ENCODE assay signal across 34 cellular contexts in genomic region chr1:61329556-61329955, GRCh38.
"Had no signal": no experiment of that assay in that cellular context is flagged by ENCODE, and none has a peak within 500 bp of the region (broad histone marks: within the 10 kb centered on the region; RNA-seq: fewer than 3 reads in every experiment).

No MANE protein-coding gene starts in this region.

- ATAC-seq: activated CD8-positive, alpha-beta T cell treated with anti-CD3 and anti-CD28 coated beads for 36 hours; activated naive CD4-positive, alpha-beta T cell treated with anti-CD3 and anti-CD28 coated beads, Interleukin-2, amount 50 U/mL, for 72 hours; body of pancreas had no signal

- H3K4me1 Mint-ChIP-seq: activated B cell treated with CpG ODN at 0.5 μM for 24 hours had no signal

- H3K4me1 ChIP-seq: breast epithelium had no signal

- H3K27me3 ChIP-seq: adrenal gland, body of pancreas, brain microvascular endothelial cell, breast epithelium had no signal

- H3K9me3 Mint-ChIP-seq: activated B cell treated with CpG ODN at 0.5 μM for 24 hours; activated CD4-positive, alpha-beta memory T cell treated with anti-CD3 and anti-CD28 coated beads for 36 hours; activated CD8-positive, alpha-beta T cell treated with anti-CD3 and anti-CD28 coated beads for 36 hours; activated naive CD4-positive, alpha-beta T cell treated with anti-CD3 and anti-CD28 coated beads for 36 hours; activated naive CD8-positive, alpha-beta T cell treated with anti-CD3 and anti-CD28 coated beads for 36 hours; T-helper 2 cell treated with Interferon-gamma antibody and Interleukin-4, amounts not matched to agents 5 μg/mL and 100 μg/mL, for 36 hours had no signal

- H3K4me3 Mint-ChIP-seq: activated B cell treated with CpG ODN at 0.5 μM for 24 hours; activated CD4-positive, alpha-beta memory T cell treated with anti-CD3 and anti-CD28 coated beads for 36 hours; activated CD4-positive, alpha-beta T cell treated with anti-CD3 and anti-CD28 coated beads, Interleukin-2, amount 10 ng/mL, durations not matched to agents 24 days and 14 days; activated CD8-positive, alpha-beta T cell treated with anti-CD3 and anti-CD28 coated beads for 36 hours; activated naive CD4-positive, alpha-beta T cell treated with anti-CD3 and anti-CD28 coated beads for 36 hours; activated naive CD8-positive, alpha-beta T cell treated with anti-CD3 and anti-CD28 coated beads for 36 hours; T-helper 1 cell treated with Interleukin-12 subunit alpha and Interleukin-12 subunit beta and Interleukin-4 antibody, amounts not matched to agents 30 μg/mL and 1 μg/mL, for 36 hours; T-helper 2 cell treated with Interferon-gamma antibody and Interleukin-4, amounts not matched to agents 5 μg/mL and 100 μg/mL, for 36 hours had no signal

- H3K36me3 ChIP-seq: brain microvascular endothelial cell, breast epithelium had no signal

- DNase-seq: activated B cell treated with CpG ODN at 0.5 μM for 24 hours; activated CD4-positive, alpha-beta memory T cell treated with anti-CD3 and anti-CD28 coated beads for 36 hours; activated CD4-positive, alpha-beta T cell treated with anti-CD3 and anti-CD28 coated beads for 4 hours; activated CD4-positive, alpha-beta T cell treated with anti-CD3 and anti-CD28 coated beads, Interleukin-2, amount 10 ng/mL, durations not matched to agents 24 days and 14 days; activated CD4-positive, alpha-beta T cell treated with anti-CD3 and anti-CD28 coated beads, Interleukin-2, amount 50 U/mL, for 1 hour; activated CD4-positive, alpha-beta T cell treated with anti-CD3 and anti-CD28 coated beads, Interleukin-2, amount 50 U/mL, for 4 hours; activated CD4-positive, CD25-positive, alpha-beta regulatory T cell treated with anti-CD3 and anti-CD28 coated beads, Interleukin-2, amount 50 U/mL, for 72 hours; activated CD8-positive, alpha-beta memory T cell treated with anti-CD3 and anti-CD28 coated beads, Interleukin-2, amount 50 U/mL, for 4 hours; activated CD8-positive, alpha-beta T cell treated with anti-CD3 and anti-CD28 coated beads for 36 hours; activated effector memory CD4-positive, alpha-beta T cell treated with anti-CD3 and anti-CD28 coated beads, Interleukin-2, amount 50 U/mL, for 16 hours; activated gamma-delta T cell treated with Interleukin-2 at 50 U/mL for 16 hours; activated naive CD4-positive, alpha-beta T cell; activated naive CD4-positive, alpha-beta T cell treated with anti-CD3 and anti-CD28 coated beads for 36 hours; activated naive CD4-positive, alpha-beta T cell treated with anti-CD3 and anti-CD28 coated beads, Interleukin-2, amount 50 U/mL, for 16 hours; activated naive CD8-positive, alpha-beta T cell treated with anti-CD3 and anti-CD28 coated beads for 36 hours; activated T-cell treated with anti-CD3 and anti-CD28 coated beads for 4 hours; activated T-cell treated with anti-CD3 and anti-CD28 coated beads, Interleukin-2, amount 50 U/mL, for 1 hour; activated T-cell treated with anti-CD3 and anti-CD28 coated beads, Interleukin-2, amount 50 U/mL, for 48 hours; adrenal gland; amniotic stem cell; aorta; body of pancreas; brain microvascular endothelial cell; central memory CD4-positive, alpha-beta T cell; T-helper 1 cell; T-helper 2 cell; T-helper 9 cell had no signal

- H3K27ac ChIP-seq: adrenal gland, body of pancreas, brain microvascular endothelial cell, breast epithelium, VCaP had no signal

- H3K27ac Mint-ChIP-seq: activated B cell treated with CpG ODN at 0.5 μM for 24 hours; activated CD4-positive, alpha-beta memory T cell treated with anti-CD3 and anti-CD28 coated beads for 36 hours; activated CD4-positive, alpha-beta T cell treated with anti-CD3 and anti-CD28 coated beads, Interleukin-2, amount 10 ng/mL, durations not matched to agents 24 days and 14 days; activated CD8-positive, alpha-beta T cell treated with anti-CD3 and anti-CD28 coated beads for 36 hours; activated naive CD4-positive, alpha-beta T cell treated with anti-CD3 and anti-CD28 coated beads for 36 hours; activated naive CD4-positive, alpha-beta T cell treated with anti-CD3 and anti-CD28 coated beads, Interleukin-2, amount 50 U/mL, for 72 hours; activated naive CD8-positive, alpha-beta T cell treated with anti-CD3 and anti-CD28 coated beads for 36 hours; T-helper 1 cell treated with Interleukin-12 subunit alpha and Interleukin-12 subunit beta and Interleukin-4 antibody, amounts not matched to agents 30 μg/mL and 1 μg/mL, for 36 hours; T-helper 2 cell treated with Interferon-gamma antibody and Interleukin-4, amounts not matched to agents 5 μg/mL and 100 μg/mL, for 36 hours had no signal

- FAIRE-seq: astrocyte, TTC549 had no signal

- H3K9me3 ChIP-seq: adrenal gland, body of pancreas, breast epithelium had no signal

- H3K27me3 Mint-ChIP-seq: activated CD4-positive, alpha-beta memory T cell treated with anti-CD3 and anti-CD28 coated beads for 36 hours; activated CD8-positive, alpha-beta T cell treated with anti-CD3 and anti-CD28 coated beads for 36 hours had no signal

- H3K4me3 ChIP-seq: adrenal gland, body of pancreas, breast epithelium had no signal
